9 cellular contexts compared by ENCODE assay signal in genomic region chr17:50719924-50720805, GRCh38. TPM values are rescaled to one million over a fixed set of nuclear protein-coding genes. Genes with fewer than 3 reads are reported as not detected.
A peak's percentile ranks its signal among the peaks of the same experiment; 100 is the strongest.
DNase-seq lines count a peak whose midpoint lies in the region; ATAC-seq and TF ChIP-seq lines count a peak whose summit lies in the region.
"Had no signal": no experiment of that assay in that cellular context is flagged by ENCODE, and none has a peak within 500 bp of the region (broad histone marks: within the 10 kb centered on the region; RNA-seq: fewer than 3 reads in every experiment).

No MANE protein-coding gene starts in this region.

- POLR2A ChIA-PET in AG04450 (lab: Yijun Ruan, JAX): interaction anchor here (0.5 to 1.6 kb wide), 7 partner anchors 9 to 169 kb away, joined by 3 to 19 read pairs (median 6); partner anchors contain the start of genes ANKRD40 and TOB1

- CTCF ChIA-PET in AG04450 (lab: Charles Lee): no interaction called here

- no peak for DNase-seq in AG04450 (ENCODE audit: low read depth, low spot score)
- DNase-seq in HL-60 (ENCODE audit: low read depth in 1 of 2, low spot score in 1 of 2): no peak
- no peak for DNase-seq in ascending aorta (ENCODE audit: low spot score in 2 of 2)
- DNase-seq in lower leg skin (ENCODE audit: low spot score in 2 of 2): no peak
- no peak for DNase-seq in upper lobe of left lung
- DNase-seq in NCI-H1417 treated with DMSO at 0.1 percent for 48 hours (lab: John Stamatoyannopoulos, UW): no peak

- TF ChIP-seq POLR2A in lower leg skin (IDR thresholded peaks at IDR 0.05) (no peak), upper lobe of left lung (IDR thresholded peaks at IDR 0.05) (no peak)

- TF ChIP-seq CTCF in AG04450 (IDR thresholded peaks at IDR 0.05; ENCODE audit: low read depth, low read length) (no peak), HL-60 (IDR thresholded peaks at IDR 0.05; ENCODE audit: insufficient read depth, low read length) (no peak), ascending aorta (IDR thresholded peaks at IDR 0.05) (no peak), lower leg skin (IDR thresholded peaks at IDR 0.05) (no peak), upper lobe of left lung (IDR thresholded peaks at IDR 0.05) (no peak)

- H3K27me3 ChIP-seq in AG04450 (ENCODE audit: control insufficient read depth, insufficient read depth, low read length) (no peaks in the 10 kb centered on the region), HL-60 (ENCODE audit: insufficient read depth, poor library complexity, severe bottlenecking) (no peaks in the 10 kb centered on the region), ascending aorta (no peaks in the 10 kb centered on the region), upper lobe of left lung (no peaks in the 10 kb centered on the region)

- H3K4me3 ChIP-seq in AG04450 (ENCODE audit: low read depth, low read length) (peak overlapping the region; percentile 93), HL-60 (replicated peaks; ENCODE audit: insufficient read depth, low read length) (peak overlapping the region; percentile 76), ascending aorta (peak overlapping the region; percentile 77 to 95), lower leg skin (ENCODE audit: low read depth, poor library complexity, severe bottlenecking) (peak overlapping the region; percentile 96), upper lobe of left lung (peak overlapping the region; percentile 73 to 84 (median 80))

- peaks cover 15 to 26% of the 10 kb centered on the region in 2 donors for H3K4me1 ChIP-seq in ascending aorta
- H3K4me1 ChIP-seq in upper lobe of left lung: peaks cover 33 to 46% (median 40%) of the 10 kb centered on the region in 4 donors

- no peak for ATAC-seq in upper lobe of left lung (ENCODE audit: low FRiP score in 2 of 2)
- ATAC-seq in HG03108 (IDR thresholded peaks at IDR 0.05; ENCODE audit: unreplicated experiment): no peak
- no peak for ATAC-seq in HG03571 (IDR thresholded peaks at IDR 0.05; ENCODE audit: unreplicated experiment)

- intact Hi-C loops in ascending aorta (cut with DNase I): loop anchor here (1.0 kb wide), 1 partner anchor 13 kb away; the partner anchor contains the start of gene ANKRD40
- intact Hi-C loops in lower leg skin (cut with DNase I; ENCODE audit: low total_unique reads): no loop called here

- H3K9me3 ChIP-seq in AG04450 (ENCODE audit: control insufficient read depth, insufficient read depth, low read length) (no peaks in the 10 kb centered on the region), ascending aorta (no peaks in the 10 kb centered on the region), upper lobe of left lung (no peaks in the 10 kb centered on the region)

- WGBS in lower leg skin, 2 donors: 1% methylated on average over 22 to 25 of the region's 25 CpGs
- WGBS in upper lobe of left lung, 2 donors: 1% methylated on average over 19 to 25 of the region's 25 CpGs

- H3K27ac ChIP-seq in AG04450 (ENCODE audit: low read depth, low read length): peak overlapping the region; percentile 96
- peak overlapping the region; percentile 97 for H3K27ac ChIP-seq in HL-60 (replicated peaks)
- H3K27ac ChIP-seq in ascending aorta: peak overlapping the region; percentile 91 to 97
- H3K27ac ChIP-seq in upper lobe of left lung: peak overlapping the region; percentile 96 to 99 (median 97)

- TF ChIP-seq EP300 in upper lobe of left lung (IDR thresholded peaks at IDR 0.05): no peak

- H3K36me3 ChIP-seq in ascending aorta (no peaks in the 10 kb centered on the region), upper lobe of left lung (peaks cover 0 to 4% (median 0%) of the 10 kb centered on the region in 4 donors)

RNA-seq across cellular contexts. Expression of gene LUC7L3, which starts 0.8 kb away (rescaled TPM):
- 70.6 and 120 TPM in 2 replicates for polyA plus RNA-seq in AG04450 (2011; rRNA removed)
- polyA minus RNA-seq in AG04450 (2011; rRNA and poly(A)+ RNA removed): 11.0 and 15.2 TPM in 2 replicates
- total RNA-seq in ascending aorta (32.0 TPM), lower leg skin (10 to 100 TPM; 31.6 to 70.2 (median 51.6) TPM), upper lobe of left lung (100 to 1,000 TPM in 2 of 6 donors, 10 to 100 TPM in 4; 38.2 to 625 (median 91.4) TPM)

RNA-seq across cellular contexts. Expression of gene ANKRD40, which starts 12.5 kb away (rescaled TPM):
- 32.8 and 39.8 TPM in 2 replicates for polyA plus RNA-seq in AG04450 (2011; rRNA removed)
- 25.9 and 32.7 TPM in 2 replicates for polyA minus RNA-seq in AG04450 (2011; rRNA and poly(A)+ RNA removed)
- total RNA-seq in ascending aorta (35.4 TPM), lower leg skin (10 to 100 TPM; 22.4 to 31.1 (median 22.7) TPM), upper lobe of left lung (10 to 100 TPM; 27.9 to 52.9 (median 43.7) TPM)

RNA-seq across cellular contexts. Expression of gene ANKRD40CL, which starts 47.2 kb away (rescaled TPM):
- polyA plus RNA-seq in AG04450 (2011; rRNA removed): not detected in 2 replicates
- not detected in 2 replicates for polyA minus RNA-seq in AG04450 (2011; rRNA and poly(A)+ RNA removed)
- total RNA-seq in ascending aorta: not detected
- not detected for total RNA-seq in lower leg skin
- total RNA-seq in upper lobe of left lung: not detected
- total RNA-seq: lung microvascular endothelial cell had no signal
